9 cellular contexts compared by ENCODE assay signal in genomic region chr1:51433269-51433971, GRCh38.
A peak's percentile ranks its signal among the peaks of the same experiment; 100 is the strongest.
DNase-seq lines count a peak whose midpoint lies in the region; ATAC-seq and TF ChIP-seq lines count a peak whose summit lies in the region.
"Had no signal": no experiment of that assay in that cellular context is flagged by ENCODE, and none has a peak within 500 bp of the region (broad histone marks: within the 10 kb centered on the region; RNA-seq: fewer than 3 reads in every experiment).

No MANE protein-coding gene starts in this region.

- peaks cover 0 to 2% of the 10 kb centered on the region in 2 donors for H3K27me3 Mint-ChIP-seq in CD8-positive, alpha-beta memory T cell
- H3K27me3 Mint-ChIP-seq in activated CD4-positive, alpha-beta T cell treated with anti-CD3 and anti-CD28 coated beads, Interleukin-2, amount 10 ng/mL, durations not matched to agents 7 days and 5 days: no peaks in the 10 kb centered on the region

- peaks cover 6 to 52% (median 23%) of the 10 kb centered on the region in 3 donors for H3K36me3 Mint-ChIP-seq in CD8-positive, alpha-beta memory T cell
- peaks cover 40% of the 10 kb centered on the region for H3K36me3 Mint-ChIP-seq in activated CD4-positive, alpha-beta T cell treated with anti-CD3 and anti-CD28 coated beads, Interleukin-2, amount 10 ng/mL, durations not matched to agents 7 days and 5 days (ENCODE audit: low read depth)

- WGBS in mammary epithelial cell (ENCODE audit: low coverage, missing lambda C conversion rate): 86% methylated on average over 4 of the region's 4 CpGs
- 80% methylated on average over 1 of the region's 4 CpGs; no CpG with 5 or more reads in 1 of the 2 experiments for WGBS in mesodermal cell (ENCODE audit: insufficient coverage in 2 of 2), 2 experiments

- peak overlapping the region; percentile 3 for H3K4me3 ChIP-seq in CD8-positive, alpha-beta memory T cell (ENCODE audit: low read length)
- no peak overlapping the region for H3K4me3 ChIP-seq in mammary epithelial cell (replicated peaks in 1 of 3; ENCODE audit: insufficient read depth in 1 of 3, low read depth in 2 of 3, low read length in 3 of 3)
- no peak overlapping the region for H3K4me3 ChIP-seq in mesodermal cell (ENCODE audit: extremely low read depth, insufficient read depth, low read length, poor library complexity, severe bottlenecking)
- H3K4me3 ChIP-seq: tibial artery had no signal

- ATAC-seq in HG02973 (IDR thresholded peaks at IDR 0.05; ENCODE audit: unreplicated experiment) (no peak), GM21576 (IDR thresholded peaks at IDR 0.05; ENCODE audit: unreplicated experiment) (no peak)

- intact Hi-C loops in mammary epithelial cell (cut with micrococcal nuclease): no loop called here

- POLR2A ChIA-PET in CD8-positive, alpha-beta memory T cell (lab: Charles Lee): no interaction called here
- POLR2A ChIA-PET in activated CD4-positive, alpha-beta T cell treated with anti-CD3 and anti-CD28 coated beads, Interleukin-2, amount 10 ng/mL, durations not matched to agents 7 days and 5 days (lab: Charles Lee): no interaction called here

- H3K27ac Mint-ChIP-seq in CD8-positive, alpha-beta memory T cell: peak overlapping the region; percentile 21 to 71 (median 48)
- H3K27ac Mint-ChIP-seq in activated CD4-positive, alpha-beta T cell treated with anti-CD3 and anti-CD28 coated beads, Interleukin-2, amount 10 ng/mL, durations not matched to agents 7 days and 5 days: no peak overlapping the region

- peaks cover under 1% of the 10 kb centered on the region for H3K36me3 ChIP-seq in CD8-positive, alpha-beta memory T cell (ENCODE audit: insufficient read depth, low read length)
- H3K36me3 ChIP-seq in mammary epithelial cell (ENCODE audit: insufficient read depth, low read length) (peaks cover 10% of the 10 kb centered on the region), mesodermal cell (ENCODE audit: control insufficient read depth, insufficient read depth, low read length) (peaks cover 19% of the 10 kb centered on the region)

- H3K4me1 Mint-ChIP-seq in CD8-positive, alpha-beta memory T cell: peaks cover 35 to 48% (median 47%) of the 10 kb centered on the region in 3 donors
- peaks cover 29% of the 10 kb centered on the region for H3K4me1 Mint-ChIP-seq in activated CD4-positive, alpha-beta T cell treated with anti-CD3 and anti-CD28 coated beads, Interleukin-2, amount 10 ng/mL, durations not matched to agents 7 days and 5 days

- H3K27me3 ChIP-seq in CD8-positive, alpha-beta memory T cell (ENCODE audit: insufficient read depth, low read length, poor library complexity, severe bottlenecking): no peaks in the 10 kb centered on the region
- H3K27me3 ChIP-seq in mammary epithelial cell (ENCODE audit: insufficient read depth, low read length): no peaks in the 10 kb centered on the region
- H3K27me3 ChIP-seq: tibial artery had no signal

- H3K79me2 ChIP-seq in mammary epithelial cell (ENCODE audit: insufficient read depth, low read length): no peaks in the 10 kb centered on the region

- peaks cover 0 to 2% (median 0%) of the 10 kb centered on the region in 5 donors for H3K9me3 Mint-ChIP-seq in CD8-positive, alpha-beta memory T cell
- no peaks in the 10 kb centered on the region for H3K9me3 Mint-ChIP-seq in activated CD4-positive, alpha-beta T cell treated with anti-CD3 and anti-CD28 coated beads, Interleukin-2, amount 10 ng/mL, durations not matched to agents 7 days and 5 days

- CTCF ChIA-PET in CD8-positive, alpha-beta memory T cell (lab: Charles Lee): interaction anchor here (0.8 to 1.6 kb wide), 2 partner anchors 25 to 102 kb away, joined by 3 to 4 read pairs; no protein-coding TSS in a partner anchor
- CTCF ChIA-PET in mammary epithelial cell (lab: Charles Lee; ENCODE audit: low non-redundant PET): no interaction called here
- CTCF ChIA-PET in activated CD4-positive, alpha-beta T cell treated with anti-CD3 and anti-CD28 coated beads, Interleukin-2, amount 10 ng/mL, durations not matched to agents 7 days and 5 days (lab: Charles Lee): interaction anchor here (0.6 to 2.0 kb wide), 4 partner anchors 8 to 1242 kb away, joined by 3 to 6 read pairs (median 4); no protein-coding TSS in a partner anchor

- in situ Hi-C loops in mammary epithelial cell (cut with MboI; ENCODE audit: low sequenced_read_pairs in 2 of 2): no loop called here

- no peak overlapping the region for H2AFZ ChIP-seq in mammary epithelial cell (ENCODE audit: low read depth, low read length)

- no TSS peak for BruUV-seq in mammary epithelial cell (replicated peaks; lab: Mats Ljungman, UMichigan)

- H3K4me1 ChIP-seq in CD8-positive, alpha-beta memory T cell (ENCODE audit: insufficient read depth, low read length): peaks cover 26% of the 10 kb centered on the region
- H3K4me1 ChIP-seq in mammary epithelial cell (ENCODE audit: insufficient read depth, low read length) (peaks cover 10% of the 10 kb centered on the region), mesodermal cell (ENCODE audit: control insufficient read depth, insufficient read depth, low read length, poor library complexity, severe bottlenecking) (peaks cover 13% of the 10 kb centered on the region)
- H3K4me1 ChIP-seq: tibial artery had no signal

- no peak overlapping the region for H3K4me2 ChIP-seq in mammary epithelial cell (ENCODE audit: insufficient read depth, low read depth, low read length)

- TF ChIP-seq CTCF in mammary epithelial cell (conservative IDR thresholded peaks at IDR 0.05 in 1 of 2, IDR thresholded peaks at IDR 0.05 in 1 of 2; ENCODE audit: extremely low read depth in 1 of 2, insufficient read depth in 1 of 2, low read depth in 1 of 2, low read length in 2 of 2): no peak

- peak overlapping the region; percentile 9 to 70 (median 41) for H3K4me3 Mint-ChIP-seq in CD8-positive, alpha-beta memory T cell
- H3K4me3 Mint-ChIP-seq in activated CD4-positive, alpha-beta T cell treated with anti-CD3 and anti-CD28 coated beads, Interleukin-2, amount 10 ng/mL, durations not matched to agents 7 days and 5 days: no peak overlapping the region

- peak overlapping the region; percentile 44 for H3K27ac ChIP-seq in CD8-positive, alpha-beta memory T cell (ENCODE audit: low read depth, low read length)
- H3K27ac ChIP-seq in mammary epithelial cell (ENCODE audit: insufficient read depth, low read depth, low read length) (no peak overlapping the region), mesodermal cell (ENCODE audit: low read depth, low read length, severe bottlenecking) (peak overlapping the region; percentile 42)
- H3K27ac ChIP-seq: tibial artery had no signal

- dilution Hi-C loops in mammary epithelial cell (cut with HindIII; ENCODE audit: low sequenced_read_pairs): no loop called here

- no peaks in the 10 kb centered on the region for H4K20me1 ChIP-seq in mammary epithelial cell (ENCODE audit: insufficient read depth, low read length)

- peak in 1 of 5 donors; percentile 9 for DNase-seq in CD8-positive, alpha-beta memory T cell
- DNase-seq in HT-29 (ENCODE audit: low spot score): peak; percentile 16
- peak; percentile 7 for DNase-seq in mammary epithelial cell
- DNase-seq in activated CD4-positive, alpha-beta T cell treated with anti-CD3 and anti-CD28 coated beads, Interleukin-2, amount 10 ng/mL, durations not matched to agents 7 days and 5 days: no peak
- DNase-seq in NCI-H526 treated with DMSO at 0.1 percent for 48 hours (lab: John Stamatoyannopoulos, UW): no peak

- H3K9me3 ChIP-seq in CD8-positive, alpha-beta memory T cell (ENCODE audit: low read length): no peaks in the 10 kb centered on the region
- no peaks in the 10 kb centered on the region for H3K9me3 ChIP-seq in mammary epithelial cell (replicated peaks; ENCODE audit: insufficient read depth, low read length)
- H3K9me3 ChIP-seq in mesodermal cell (ENCODE audit: control insufficient read depth, low read length): no peaks in the 10 kb centered on the region
- H3K9me3 ChIP-seq: tibial artery had no signal

- H3K9ac ChIP-seq in mammary epithelial cell (ENCODE audit: insufficient read depth, low read length): no peak overlapping the region

Comparison
In these comparisons a context has a peak if more than half of its experiments do, and no peak if none do; other contexts are left out.
1. DNase-seq: peak in HT-29 (single experiment) and mammary epithelial cell (single experiment); none in activated CD4-positive, alpha-beta T cell treated with anti-CD3 and anti-CD28 coated beads, Interleukin-2, amount 10 ng/mL, durations not matched to agents 7 days and 5 days (single experiment) and NCI-H526 treated with DMSO at 0.1 percent for 48 hours (single experiment).